In the genomic region with DNA sequence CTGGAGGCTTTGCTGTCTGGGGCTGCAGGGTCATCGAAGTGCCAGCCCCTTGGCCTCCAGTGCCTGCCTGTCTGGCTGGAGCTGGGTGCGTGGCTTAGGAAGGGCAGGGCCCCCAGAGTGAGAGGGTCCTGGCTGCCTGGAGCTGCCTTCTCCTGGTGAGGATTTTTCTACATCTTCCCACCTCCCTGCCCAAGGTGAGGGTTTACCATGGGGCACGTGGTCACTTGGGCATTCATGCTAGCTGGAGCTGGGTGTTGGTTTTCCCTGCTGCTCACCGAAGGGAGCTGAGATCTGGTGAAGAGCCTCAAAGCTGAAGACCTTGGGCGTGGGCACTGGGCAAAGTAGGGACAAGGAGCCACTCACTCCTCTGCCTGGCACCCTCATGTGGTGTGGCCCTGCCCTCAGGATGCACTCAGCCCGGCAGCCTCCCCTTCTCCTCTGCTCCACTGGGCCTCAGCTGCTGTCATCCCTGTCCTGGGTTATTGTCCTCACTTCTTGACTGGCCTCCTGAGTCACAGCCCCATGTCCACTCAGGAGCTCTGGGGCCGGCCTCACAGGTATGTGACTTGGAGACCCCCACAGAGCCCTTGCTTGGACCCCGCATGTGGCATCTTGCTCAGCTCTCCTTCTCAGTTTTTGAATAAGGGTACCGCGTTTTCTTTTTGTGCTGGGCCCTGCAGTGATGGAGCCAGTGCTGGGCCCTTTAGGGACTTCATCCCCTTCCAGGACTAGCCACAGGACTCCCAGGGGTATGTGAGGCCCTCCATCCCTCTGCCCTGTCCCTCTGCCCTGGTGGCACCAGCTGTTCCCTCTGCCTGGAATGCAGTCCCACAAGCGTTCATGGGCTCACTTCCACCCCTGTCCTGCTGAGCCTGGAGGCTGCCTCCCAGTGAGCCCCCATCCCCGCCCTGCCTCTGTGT, we compare ENCODE assay signal across 8 cellular contexts.
DNase-seq lines count a peak whose midpoint lies in the region; ATAC-seq and TF ChIP-seq lines count a peak whose summit lies in the region.

No MANE protein-coding gene starts in this region.

- H3K9ac ChIP-seq in KMS-11: no peak overlapping the region

- H3K4me3 ChIP-seq in KMS-11 (IDR thresholded peaks at IDR 0.05; ENCODE audit: insufficient read depth, low read depth, low read length): no peak overlapping the region
- peak overlapping the region; percentile 68 for H3K4me3 ChIP-seq in astrocyte of the cerebellum (ENCODE audit: low read depth, low read length)

- no peaks in the 10 kb centered on the region for H3K4me1 ChIP-seq in KMS-11 (ENCODE audit: low read depth, poor library complexity, severe bottlenecking)

- H3K4me1 Mint-ChIP-seq in stimulated activated memory B cell treated with anti-CD40 and anti-IgM and Interleukin-4, amounts not matched to agents 10 μg/mL and 1 μg/mL and 100 μg/mL, for 72 hours: peaks cover 5% of the 10 kb centered on the region

- H3K4me3 Mint-ChIP-seq in stimulated activated memory B cell treated with anti-CD40 and anti-IgM and Interleukin-4, amounts not matched to agents 10 μg/mL and 1 μg/mL and 100 μg/mL, for 72 hours: peak overlapping the region; percentile 30

- TF ChIP-seq CTCF in KMS-11 (conservative IDR thresholded peaks at IDR 0.05; ENCODE audit: low read depth, low read length): no peak
- no peak for TF ChIP-seq CTCF in astrocyte of the cerebellum (IDR thresholded peaks at IDR 0.05; ENCODE audit: low read depth, low read length, missing control alignments)

- no peak for ATAC-seq in stimulated activated memory B cell treated with anti-CD40 and anti-IgM and Interleukin-4, amounts not matched to agents 10 μg/mL and 1 μg/mL and 100 μg/mL, for 72 hours
- ATAC-seq in GM21619 (IDR thresholded peaks at IDR 0.05; ENCODE audit: unreplicated experiment) (no peak), GM21529 (IDR thresholded peaks at IDR 0.05; ENCODE audit: unreplicated experiment) (no peak)

- no peaks in the 10 kb centered on the region for H3K36me3 Mint-ChIP-seq in stimulated activated memory B cell treated with anti-CD40 and anti-IgM and Interleukin-4, amounts not matched to agents 10 μg/mL and 1 μg/mL and 100 μg/mL, for 72 hours

- H4K20me1 ChIP-seq in KMS-11 (ENCODE audit: insufficient read depth): no peaks in the 10 kb centered on the region

- H3K27ac Mint-ChIP-seq in stimulated activated memory B cell treated with anti-CD40 and anti-IgM and Interleukin-4, amounts not matched to agents 10 μg/mL and 1 μg/mL and 100 μg/mL, for 72 hours: peak overlapping the region; percentile 55

- no peak overlapping the region for H3K27ac ChIP-seq in KMS-11

- in situ Hi-C loops in astrocyte of the cerebellum (cut with HindIII; ENCODE audit: low sequenced_read_pairs): no loop called here

- no peaks in the 10 kb centered on the region for H3K36me3 ChIP-seq in KMS-11 (ENCODE audit: insufficient read depth)

- H2AFZ ChIP-seq in KMS-11 (ENCODE audit: low read depth): no peak overlapping the region

- peaks cover 69% of the 10 kb centered on the region for H3K27me3 Mint-ChIP-seq in stimulated activated memory B cell treated with anti-CD40 and anti-IgM and Interleukin-4, amounts not matched to agents 10 μg/mL and 1 μg/mL and 100 μg/mL, for 72 hours

- no peaks in the 10 kb centered on the region for H3K9me3 Mint-ChIP-seq in stimulated activated memory B cell treated with anti-CD40 and anti-IgM and Interleukin-4, amounts not matched to agents 10 μg/mL and 1 μg/mL and 100 μg/mL, for 72 hours

- H3K4me2 ChIP-seq in KMS-11: peak overlapping the region; percentile 60; the same call in 1 of the 2 replicates

- H3K79me2 ChIP-seq in KMS-11 (ENCODE audit: insufficient read depth, low read depth): no peaks in the 10 kb centered on the region; the same call in 1 of the 2 replicates

- DNase-seq in astrocyte of the cerebellum (ENCODE audit: low read depth) (no peak), kidney tubule cell (ENCODE audit: low spot score) (peak; percentile 32), DMS79 (lab: John Stamatoyannopoulos, UW) (no peak), hepatic stellate cell (ENCODE audit: low spot score) (no peak)

- H3K27me3 ChIP-seq in KMS-11 (ENCODE audit: insufficient read depth, low read depth): 0 out of 2 replicates have a peak, but pooled peaks cover 2% of the 10 kb centered on the region
